Comparison of ENCODE assay signal across 1 cellular context in the genomic region with DNA sequence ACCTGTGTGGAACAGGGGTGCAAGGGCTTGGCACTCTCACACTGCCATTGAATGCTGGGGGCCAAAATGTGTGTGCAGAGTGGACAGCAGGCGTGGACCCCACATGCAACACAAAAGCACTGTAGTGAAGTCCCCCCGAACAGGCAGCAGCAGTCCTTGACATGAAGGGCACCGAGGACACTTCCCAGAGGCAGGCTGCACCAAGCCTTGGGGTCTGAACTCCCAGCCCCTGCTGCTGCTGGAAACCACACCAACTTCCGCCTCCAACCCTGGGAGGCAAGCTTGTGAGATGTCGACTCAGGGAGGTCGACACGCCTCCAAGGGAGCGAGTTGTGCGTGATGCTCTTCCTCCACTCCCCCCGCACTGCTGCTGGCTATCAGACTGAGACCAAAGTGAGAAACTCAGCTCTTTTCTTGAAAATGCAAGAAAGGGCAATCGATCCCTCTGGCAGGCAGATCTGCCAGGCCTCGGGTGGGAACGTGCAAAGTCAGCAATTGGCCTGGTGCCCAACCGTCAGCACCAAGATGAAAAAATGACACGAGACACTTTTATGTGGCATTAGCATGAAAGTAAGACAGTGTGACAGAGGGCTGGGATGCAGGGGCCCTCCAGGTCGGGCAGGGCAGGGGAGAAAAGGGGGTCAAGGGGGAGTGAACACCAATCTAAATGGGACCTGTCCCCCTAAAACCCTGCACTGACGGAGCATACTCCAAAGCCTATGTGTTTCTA.
TF ChIP-seq lines count a peak whose summit lies in the region.

No MANE protein-coding gene starts in this region.

TF ChIP-seq in H1, 55 proteins besides CTCF, POLR2A, EP300 and RAD21:
- TF ChIP-seq KDM5A (IDR thresholded peaks at IDR 0.05; ENCODE audit: low read length) = no peak
- TF ChIP-seq CHD1 (IDR thresholded peaks at IDR 0.05; ENCODE audit: low read depth, low read length) = no peak
- TF ChIP-seq, protein P1, sequence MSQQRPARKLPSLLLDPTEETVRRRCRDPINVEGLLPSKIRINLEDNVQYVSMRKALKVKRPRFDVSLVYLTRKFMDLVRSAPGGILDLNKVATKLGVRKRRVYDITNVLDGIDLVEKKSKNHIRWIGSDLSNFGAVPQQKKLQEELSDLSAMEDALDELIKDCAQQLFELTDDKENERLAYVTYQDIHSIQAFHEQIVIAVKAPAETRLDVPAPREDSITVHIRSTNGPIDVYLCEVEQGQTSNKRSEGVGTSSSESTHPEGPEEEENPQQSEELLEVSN (IDR thresholded peaks at IDR 0.05) = no peak
- TF ChIP-seq SAP30 (IDR thresholded peaks at IDR 0.05; ENCODE audit: insufficient read depth, insufficient replicate concordance, low read length) = no peak
- TF ChIP-seq KDM1A (IDR thresholded peaks at IDR 0.05; ENCODE audit: borderline replicate concordance, low read length) = no peak
- no peak for TF ChIP-seq SP4 (IDR thresholded peaks at IDR 0.05; ENCODE audit: low read length)
- TF ChIP-seq NANOG (IDR thresholded peaks at IDR 0.05; ENCODE audit: insufficient read depth, low read depth, low read length, poor library complexity, severe bottlenecking) = no peak
- TF ChIP-seq SRF (IDR thresholded peaks at IDR 0.05; ENCODE audit: low read depth, low read length) = no peak
- no peak for TF ChIP-seq POLR2AphosphoS5 (IDR thresholded peaks at IDR 0.05; ENCODE audit: low read depth, low read length)
- no peak for TF ChIP-seq GABPA (IDR thresholded peaks at IDR 0.05; ENCODE audit: borderline replicate concordance, insufficient read depth, low read length)
- no peak for TF ChIP-seq TAF1 (IDR thresholded peaks at IDR 0.05; ENCODE audit: low read depth, low read length)
- no peak for TF ChIP-seq TBP (IDR thresholded peaks at IDR 0.05; ENCODE audit: low read depth, low read length)
- TF ChIP-seq SP1 (IDR thresholded peaks at IDR 0.05; ENCODE audit: low read depth, low read length) = no peak
- TF ChIP-seq PHF8 (conservative IDR thresholded peaks at IDR 0.05; ENCODE audit: low read depth, low read length) = no peak
- no peak for TF ChIP-seq BACH1 (IDR thresholded peaks at IDR 0.05; ENCODE audit: low read length)
- TF ChIP-seq RFX5 (IDR thresholded peaks at IDR 0.05; ENCODE audit: borderline replicate concordance, low read depth, low read length) = no peak
TF ChIP-seq in H1: peak in this region for 0.
